In the genomic region with DNA sequence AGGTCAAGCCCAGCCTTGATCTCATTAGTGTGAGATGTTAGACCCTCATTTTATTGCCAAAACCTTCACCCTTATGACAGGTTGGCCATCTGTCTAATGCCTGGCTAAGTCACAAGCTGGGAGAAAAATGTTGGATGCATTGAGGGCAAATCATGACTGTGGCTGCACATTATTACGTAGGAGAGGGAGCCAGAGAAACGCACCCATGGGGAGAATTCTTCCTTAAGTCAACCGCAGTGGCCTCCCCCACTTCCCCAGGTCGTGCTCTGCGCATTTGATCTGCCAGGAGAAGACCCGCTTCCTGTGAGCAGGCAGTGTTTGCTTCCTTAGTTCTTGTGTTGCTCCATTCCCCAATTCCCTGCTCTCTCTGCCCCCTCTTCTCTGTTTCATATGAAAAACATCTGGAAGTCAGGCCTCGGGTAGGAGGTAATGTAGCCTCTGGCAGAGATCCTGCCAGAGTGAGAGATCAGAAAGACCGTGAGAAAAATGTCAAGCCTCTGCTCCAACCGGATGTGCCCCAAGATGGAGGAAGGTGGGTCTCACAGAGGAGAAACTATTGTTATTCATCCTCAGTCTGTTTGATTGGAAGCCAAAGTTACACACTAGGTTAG, we compare ENCODE assay signal across 13 cellular contexts.
DNase-seq lines count a peak whose midpoint lies in the region; ATAC-seq and TF ChIP-seq lines count a peak whose summit lies in the region.
"Had no signal": no experiment of that assay in that cellular context is flagged by ENCODE, and none has a peak within 500 bp of the region (broad histone marks: within the 10 kb centered on the region; RNA-seq: fewer than 3 reads in every experiment).

No MANE protein-coding gene starts in this region.

- ATAC-seq in heart right ventricle (peak; percentile 53 to 80 (median 69)), sciatic nerve (peak; percentile 91), GM18909 (IDR thresholded peaks at IDR 0.05; ENCODE audit: poor library complexity, unreplicated experiment) (no peak), upper lobe of right lung (no peak)
- ATAC-seq: stimulated activated naive B cell treated with anti-CD40 and anti-IgM and Interleukin-4, amounts not matched to agents 10 μg/mL and 1 μg/mL and 100 μg/mL, for 72 hours had no signal

- H3K27me3 Mint-ChIP-seq in brain: no peaks in the 10 kb centered on the region
- H3K27me3 Mint-ChIP-seq in activated T-helper 1 cell treated with anti-CD3 and anti-CD28 coated beads, Interleukin-12 subunit alpha, Interleukin-12 subunit beta, Interleukin-2, Interleukin-4 antibody, amounts not matched to agents 30 ng/mL and 10 ng/mL and 1 ng/mL, durations not matched to agents 14 hours and 24 hours and 36 hours (ENCODE audit: insufficient read depth): no peaks in the 10 kb centered on the region

- H3K27me3 ChIP-seq in heart right ventricle (no peaks in the 10 kb centered on the region), upper lobe of right lung (no peaks in the 10 kb centered on the region)

- no peaks in the 10 kb centered on the region for H3K9me3 Mint-ChIP-seq in brain
- no peaks in the 10 kb centered on the region for H3K9me3 Mint-ChIP-seq in activated T-helper 1 cell treated with anti-CD3 and anti-CD28 coated beads, Interleukin-12 subunit alpha, Interleukin-12 subunit beta, Interleukin-2, Interleukin-4 antibody, amounts not matched to agents 30 ng/mL and 10 ng/mL and 1 ng/mL, durations not matched to agents 14 hours and 24 hours and 36 hours
- H3K9me3 Mint-ChIP-seq: stimulated activated naive B cell treated with anti-CD40 and anti-IgM and Interleukin-4, amounts not matched to agents 10 μg/mL and 1 μg/mL and 100 μg/mL, for 72 hours had no signal

- H3K4me3 ChIP-seq in heart right ventricle (peak overlapping the region in 3 of 10 donors; percentile 5 to 15 (median 9)), upper lobe of right lung (no peak overlapping the region)

- WGBS in heart right ventricle, 2 donors: 35 to 38% methylated on average over 9 of the region's 9 CpGs

- H3K4me1 Mint-ChIP-seq in brain: peaks cover 24% of the 10 kb centered on the region
- no peaks in the 10 kb centered on the region for H3K4me1 Mint-ChIP-seq in activated T-helper 1 cell treated with anti-CD3 and anti-CD28 coated beads, Interleukin-12 subunit alpha, Interleukin-12 subunit beta, Interleukin-2, Interleukin-4 antibody, amounts not matched to agents 30 ng/mL and 10 ng/mL and 1 ng/mL, durations not matched to agents 14 hours and 24 hours and 36 hours (ENCODE audit: low read depth)

- H3K36me3 ChIP-seq in heart right ventricle (no peaks in the 10 kb centered on the region), upper lobe of right lung (no peaks in the 10 kb centered on the region)

- H3K36me3 Mint-ChIP-seq in brain: no peaks in the 10 kb centered on the region
- H3K36me3 Mint-ChIP-seq in activated T-helper 1 cell treated with anti-CD3 and anti-CD28 coated beads, Interleukin-12 subunit alpha, Interleukin-12 subunit beta, Interleukin-2, Interleukin-4 antibody, amounts not matched to agents 30 ng/mL and 10 ng/mL and 1 ng/mL, durations not matched to agents 14 hours and 24 hours and 36 hours (ENCODE audit: low read depth): no peaks in the 10 kb centered on the region
- H3K36me3 Mint-ChIP-seq: activated naive CD8-positive, alpha-beta T cell treated with anti-CD3 and anti-CD28 coated beads, Interleukin-2, amount 10 ng/mL, durations not matched to agents 7 days and 5 days had no signal

- H3K4me1 ChIP-seq in heart right ventricle: peaks cover 0 to 44% (median 30%) of the 10 kb centered on the region in 9 donors
- H3K4me1 ChIP-seq in upper lobe of right lung: peaks cover 12% of the 10 kb centered on the region

- DNase-seq in GM04503 (ENCODE audit: low read depth): peak; percentile 77
- DNase-seq in heart right ventricle: peak in 1 of 2 donors; percentile 50
- no peak for DNase-seq in sciatic nerve (ENCODE audit: low spot score)
- DNase-seq in NCI-H2196 (lab: John Stamatoyannopoulos, UW; ENCODE audit: unreplicated experiment): no peak
- DNase-seq in activated T-helper 1 cell treated with anti-CD3 and anti-CD28 coated beads, Interleukin-12 subunit alpha, Interleukin-12 subunit beta, Interleukin-2, Interleukin-4 antibody, amounts not matched to agents 30 ng/mL and 10 ng/mL and 1 ng/mL, durations not matched to agents 14 hours and 24 hours and 36 hours (ENCODE audit: low spot score): no peak
- no peak for DNase-seq in upper lobe of right lung
- DNase-seq: activated CD4-positive, alpha-beta T cell treated with anti-CD3 and anti-CD28 coated beads, Interleukin-2, amount 50 U/mL, for 48 hours; activated naive CD8-positive, alpha-beta T cell treated with anti-CD3 and anti-CD28 coated beads, Interleukin-2, amount 10 ng/mL, durations not matched to agents 7 days and 5 days; COR-L47; midbrain; stimulated activated naive B cell treated with anti-CD40 and anti-IgM and Interleukin-4, amounts not matched to agents 10 μg/mL and 1 μg/mL and 100 μg/mL, for 72 hours had no signal

- intact Hi-C loops in heart right ventricle (cut with DNase I): no loop called here
- intact Hi-C loops in sciatic nerve (cut with DNase I): no loop called here
- intact Hi-C loops in activated T-helper 1 cell treated with anti-CD3 and anti-CD28 coated beads, Interleukin-12 subunit alpha, Interleukin-12 subunit beta, Interleukin-2, Interleukin-4 antibody, amounts not matched to agents 30 ng/mL and 10 ng/mL and 1 ng/mL, durations not matched to agents 14 hours and 24 hours and 36 hours (cut with micrococcal nuclease): no loop called here
- intact Hi-C loops in upper lobe of right lung (cut with DNase I): no loop called here

- H3K4me3 Mint-ChIP-seq in brain: peak overlapping the region in 1 of 5 experiments; percentile 36
- no peak overlapping the region for H3K4me3 Mint-ChIP-seq in activated T-helper 1 cell treated with anti-CD3 and anti-CD28 coated beads, Interleukin-12 subunit alpha, Interleukin-12 subunit beta, Interleukin-2, Interleukin-4 antibody, amounts not matched to agents 30 ng/mL and 10 ng/mL and 1 ng/mL, durations not matched to agents 14 hours and 24 hours and 36 hours
- H3K4me3 Mint-ChIP-seq: activated naive CD8-positive, alpha-beta T cell treated with anti-CD3 and anti-CD28 coated beads, Interleukin-2, amount 10 ng/mL, durations not matched to agents 7 days and 5 days; stimulated activated naive B cell treated with anti-CD40 and anti-IgM and Interleukin-4, amounts not matched to agents 10 μg/mL and 1 μg/mL and 100 μg/mL, for 72 hours had no signal

- H3K27ac ChIP-seq in heart right ventricle (peak overlapping the region; percentile 22 to 78 (median 64)), upper lobe of right lung (no peak overlapping the region)

- TF ChIP-seq CTCF in brain (conservative IDR thresholded peaks at IDR 0.05) (no peak), heart right ventricle (IDR thresholded peaks at IDR 0.05) (no peak), upper lobe of right lung (IDR thresholded peaks at IDR 0.05) (no peak)

- peak overlapping the region in 3 of 5 experiments; percentile 71 to 88 (median 76) for H3K27ac Mint-ChIP-seq in brain
- no peak overlapping the region for H3K27ac Mint-ChIP-seq in activated T-helper 1 cell treated with anti-CD3 and anti-CD28 coated beads, Interleukin-12 subunit alpha, Interleukin-12 subunit beta, Interleukin-2, Interleukin-4 antibody, amounts not matched to agents 30 ng/mL and 10 ng/mL and 1 ng/mL, durations not matched to agents 14 hours and 24 hours and 36 hours
- H3K27ac Mint-ChIP-seq: activated naive CD8-positive, alpha-beta T cell treated with anti-CD3 and anti-CD28 coated beads, Interleukin-2, amount 10 ng/mL, durations not matched to agents 7 days and 5 days; stimulated activated naive B cell treated with anti-CD40 and anti-IgM and Interleukin-4, amounts not matched to agents 10 μg/mL and 1 μg/mL and 100 μg/mL, for 72 hours had no signal

- H3K9me3 ChIP-seq in heart right ventricle (no peaks in the 10 kb centered on the region), upper lobe of right lung (no peaks in the 10 kb centered on the region)

Comparison
In these comparisons a context has a peak if more than half of its experiments do, and no peak if none do; other contexts are left out.
1. ATAC-seq: peak in heart right ventricle (8 of 8) and sciatic nerve (single experiment); none in GM18909 (single experiment) and upper lobe of right lung (single experiment).